18 cellular contexts compared by ENCODE assay signal in genomic region chr12:100190013-100190394, GRCh38.
"Had no signal": no experiment of that assay in that cellular context is flagged by ENCODE, and none has a peak within 500 bp of the region (broad histone marks: within the 10 kb centered on the region; RNA-seq: fewer than 3 reads in every experiment).

No MANE protein-coding gene starts in this region.

- H3K9ac ChIP-seq: parathyroid adenoma had no signal

- H3K4me3 Mint-ChIP-seq: activated CD4-positive, alpha-beta memory T cell treated with anti-CD3 and anti-CD28 coated beads, Interleukin-2, amount 10 ng/mL, durations not matched to agents 7 days and 5 days; activated CD4-positive, alpha-beta T cell treated with anti-CD3 and anti-CD28 coated beads for 36 hours; activated T-cell treated with anti-CD3 and anti-CD28 coated beads, Interleukin-2, amount 50 U/mL, for 4 hours; brain; central memory CD8-positive, alpha-beta T cell; dendritic cell treated with granulocyte-macrophage colony-stimulating factor and Interleukin-4, amounts not matched to agents 40 ng/mL and 50 ng/mL, for 4 days; naive thymus-derived CD4-positive, alpha-beta T cell had no signal

- H3K36me3 ChIP-seq: vagina had no signal

- H3K27ac ChIP-seq: parathyroid adenoma, tibial artery, vagina, VCaP had no signal

- H3K27me3 ChIP-seq: tibial artery, vagina had no signal

- H3K27ac Mint-ChIP-seq: activated CD4-positive, alpha-beta memory T cell treated with anti-CD3 and anti-CD28 coated beads, Interleukin-2, amount 10 ng/mL, durations not matched to agents 7 days and 5 days; activated CD4-positive, alpha-beta T cell treated with anti-CD3 and anti-CD28 coated beads for 36 hours; brain; dendritic cell treated with granulocyte-macrophage colony-stimulating factor and Interleukin-4, amounts not matched to agents 40 ng/mL and 50 ng/mL, for 4 days had no signal

- H2AFZ ChIP-seq: parathyroid adenoma had no signal

- DNase-seq: activated CD4-positive, alpha-beta memory T cell treated with anti-CD3 and anti-CD28 coated beads, Interleukin-2, amount 10 ng/mL, durations not matched to agents 7 days and 5 days; activated CD4-positive, alpha-beta T cell treated with anti-CD3 and anti-CD28 coated beads for 36 hours; activated T-cell treated with anti-CD3 and anti-CD28 coated beads, Interleukin-2, amount 50 U/mL, for 4 hours; amygdala; effector memory CD4-positive, alpha-beta T cell; left cardiac atrium; naive thymus-derived CD4-positive, alpha-beta T cell; stimulated activated CD4-positive, alpha-beta T cell treated with anti-CD3 and anti-CD28 coated beads, Interleukin-4, amount 100 ng/mL, for 1 hour; stimulated activated naive CD4-positive, alpha-beta T cell; T-helper 1 cell; tibial artery had no signal

- H3K9me3 ChIP-seq: tibial artery, vagina had no signal

- ATAC-seq: activated CD4-positive, alpha-beta T cell treated with anti-CD3 and anti-CD28 coated beads for 36 hours; activated naive CD4-positive, alpha-beta T cell treated with anti-CD3 and anti-CD28 coated beads, Interleukin-2, amount 50 U/mL, for 72 hours; activated T-cell treated with anti-CD3 and anti-CD28 coated beads, Interleukin-2, amount 50 U/mL, for 4 hours; naive thymus-derived CD4-positive, alpha-beta T cell had no signal

- H3K4me1 ChIP-seq: parathyroid adenoma had no signal

- H3K4me3 ChIP-seq: tibial artery, vagina had no signal

- H3K27me3 Mint-ChIP-seq: activated CD4-positive, alpha-beta memory T cell treated with anti-CD3 and anti-CD28 coated beads, Interleukin-2, amount 10 ng/mL, durations not matched to agents 7 days and 5 days; activated CD4-positive, alpha-beta T cell treated with anti-CD3 and anti-CD28 coated beads for 36 hours; central memory CD8-positive, alpha-beta T cell; dendritic cell treated with granulocyte-macrophage colony-stimulating factor and Interleukin-4, amounts not matched to agents 40 ng/mL and 50 ng/mL, for 4 days; naive thymus-derived CD4-positive, alpha-beta T cell had no signal

- H3K9me3 Mint-ChIP-seq: activated CD4-positive, alpha-beta memory T cell treated with anti-CD3 and anti-CD28 coated beads, Interleukin-2, amount 10 ng/mL, durations not matched to agents 7 days and 5 days; activated naive CD4-positive, alpha-beta T cell treated with anti-CD3 and anti-CD28 coated beads, Interleukin-2, amount 50 U/mL, for 72 hours; activated T-cell treated with anti-CD3 and anti-CD28 coated beads, Interleukin-2, amount 50 U/mL, for 4 hours; brain; central memory CD8-positive, alpha-beta T cell; dendritic cell treated with granulocyte-macrophage colony-stimulating factor and Interleukin-4, amounts not matched to agents 40 ng/mL and 50 ng/mL, for 4 days had no signal

- H3K36me3 Mint-ChIP-seq: brain had no signal
